8 cellular contexts compared by ENCODE assay signal in the genomic region with DNA sequence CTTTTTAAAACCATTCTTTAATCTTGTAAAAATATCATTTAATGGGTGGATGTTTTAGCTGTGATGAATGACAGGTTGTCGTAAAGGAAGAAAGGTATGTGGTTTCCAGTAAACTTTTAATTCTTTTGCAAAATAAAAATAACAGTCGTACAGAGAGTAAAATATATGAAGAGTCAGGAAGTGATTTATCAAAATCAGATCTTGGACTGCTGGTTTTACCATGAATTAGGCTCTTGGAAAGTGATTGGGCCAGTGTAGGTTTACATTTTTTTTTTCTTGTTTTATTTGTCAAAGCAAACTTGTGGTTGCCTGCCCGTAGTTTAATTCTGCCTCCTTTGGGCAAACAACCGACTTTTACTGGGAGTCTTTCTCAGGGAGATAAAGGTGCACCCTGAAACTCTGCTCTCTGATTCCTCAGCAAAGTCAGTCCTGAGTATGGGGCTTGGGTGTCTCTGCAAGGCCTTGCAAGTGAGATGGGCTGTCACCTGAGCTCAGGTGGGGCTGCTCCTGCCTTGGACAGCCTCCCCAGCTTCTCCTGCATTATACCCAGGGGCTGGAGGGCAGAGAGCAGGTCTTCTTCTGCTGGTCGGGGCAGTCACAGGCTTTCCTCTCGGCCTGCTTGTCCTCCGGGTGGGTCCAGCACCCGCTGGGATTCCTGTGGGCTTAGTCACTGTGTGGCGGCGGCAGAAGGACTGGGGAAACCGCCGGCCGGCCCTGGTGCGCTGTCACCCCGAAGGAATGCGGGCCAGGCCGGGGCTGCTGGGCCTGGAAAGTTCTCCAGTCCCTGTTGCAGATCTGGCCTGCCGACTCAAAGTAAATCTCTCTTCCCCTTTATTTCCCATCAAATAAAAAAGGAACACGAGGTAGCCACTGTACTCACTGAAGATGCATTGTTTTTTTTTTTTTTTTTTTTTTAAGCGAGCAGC.
DNase-seq lines count a peak whose midpoint lies in the region; ATAC-seq and TF ChIP-seq lines count a peak whose summit lies in the region.

No MANE protein-coding gene starts in this region.

- H3K4me1 ChIP-seq in HUES64 (ENCODE audit: insufficient read depth, low read length): peaks cover 68% of the 10 kb centered on the region
- no peaks in the 10 kb centered on the region for H3K4me1 ChIP-seq in liver (ENCODE audit: control insufficient read depth in 4 of 4, insufficient read depth in 4 of 4, low read length in 3 of 4)
- peaks cover 22 to 64% (median 54%) of the 10 kb centered on the region in 4 donors for H3K4me1 ChIP-seq in transverse colon

- peaks cover 4% of the 10 kb centered on the region for H3K36me3 Mint-ChIP-seq in activated T-cell treated with anti-CD3 and anti-CD28 coated beads, Interleukin-2, amount 50 U/mL, for 24 hours (ENCODE audit: low read depth)

- H3K27ac Mint-ChIP-seq in activated T-cell treated with anti-CD3 and anti-CD28 coated beads, Interleukin-2, amount 50 U/mL, for 24 hours: no peak overlapping the region

- no peak for TF ChIP-seq RAD21 in liver (IDR thresholded peaks at IDR 0.05)

- DNase-seq in dermis blood vessel endothelial cell (peak; percentile 94), transverse colon (peak; percentile 89), SKM-1 (lab: John Stamatoyannopoulos, UW; ENCODE audit: unreplicated experiment) (no peak), GM13976 (ENCODE audit: low spot score) (no peak)
- no peak for DNase-seq in activated T-cell treated with anti-CD3 and anti-CD28 coated beads, Interleukin-2, amount 50 U/mL, for 24 hours

- no peaks in the 10 kb centered on the region for H3K36me3 ChIP-seq in HUES64 (ENCODE audit: insufficient read depth, low read length)
- H3K36me3 ChIP-seq in liver (ENCODE audit: control insufficient read depth in 4 of 4, insufficient read depth in 3 of 4, low read depth in 1 of 4, low read length in 3 of 4): no peaks in the 10 kb centered on the region
- H3K36me3 ChIP-seq in transverse colon: no peaks in the 10 kb centered on the region

- no peak for ATAC-seq in GM18502 (IDR thresholded peaks at IDR 0.05; ENCODE audit: poor library complexity, unreplicated experiment)

- no peaks in the 10 kb centered on the region for H3K27me3 Mint-ChIP-seq in activated T-cell treated with anti-CD3 and anti-CD28 coated beads, Interleukin-2, amount 50 U/mL, for 24 hours

- TF ChIP-seq EP300 in transverse colon (IDR thresholded peaks at IDR 0.05; ENCODE audit: low read depth): no peak

- no peaks in the 10 kb centered on the region for H3K9me3 Mint-ChIP-seq in activated T-cell treated with anti-CD3 and anti-CD28 coated beads, Interleukin-2, amount 50 U/mL, for 24 hours

- intact Hi-C loops in transverse colon (cut with DNase I; ENCODE audit: low total_unique reads): no loop called here

- peaks cover 50% of the 10 kb centered on the region for H3K4me1 Mint-ChIP-seq in activated T-cell treated with anti-CD3 and anti-CD28 coated beads, Interleukin-2, amount 50 U/mL, for 24 hours (ENCODE audit: low read depth)

- no peak for TF ChIP-seq POLR2A in transverse colon (IDR thresholded peaks at IDR 0.05)

- H3K27ac ChIP-seq in HUES64 (ENCODE audit: low read depth, low read length) (peak overlapping the region; percentile 89), liver (ENCODE audit: low read depth in 1 of 2, low read length in 2 of 2) (peak overlapping the region in 1 of 2 donors; percentile 59), transverse colon (peak overlapping the region; percentile 81 to 91 (median 88))

- no peak for TF ChIP-seq CTCF in liver (IDR thresholded peaks at IDR 0.05; ENCODE audit: low read depth, low read length, missing input control)
- TF ChIP-seq CTCF in transverse colon (IDR thresholded peaks at IDR 0.05): no peak
- no peak for TF ChIP-seq CTCF in GM13976 (IDR thresholded peaks at IDR 0.05; ENCODE audit: borderline replicate concordance, control extremely low read depth, extremely low read depth, insufficient read depth, missing control alignments)

- H3K9ac ChIP-seq in HUES64 (ENCODE audit: low read depth, low read length): peak overlapping the region; percentile 40; the same call in 1 of the 2 replicates
- no peak overlapping the region for H3K9ac ChIP-seq in liver (ENCODE audit: low read depth in 1 of 2, low read length in 2 of 2)

- in situ Hi-C loops in transverse colon (cut with MboI; ENCODE audit: low pct_ligation_motif_present in 1 of 4, low pct_unique_long_range_greater_than_20kb in 1 of 4, low sequenced_read_pairs in 3 of 4) (no loop called here), GM13976 (cut with MboI; ENCODE audit: low sequenced_read_pairs, unreplicated experiment) (no loop called here)

- H3K4me3 Mint-ChIP-seq in activated T-cell treated with anti-CD3 and anti-CD28 coated beads, Interleukin-2, amount 50 U/mL, for 24 hours: no peak overlapping the region

- WGBS in HUES64: 25% methylated on average over 19 of the region's 20 CpGs
- 60% methylated on average over 20 of the region's 20 CpGs for WGBS in liver
- 29% methylated on average over 7 to 16 of the region's 20 CpGs for whole genome bisulfite sequencing in transverse colon (ENCODE audit: low coverage in 1 of 2), 2 donors

- H3K4me3 ChIP-seq in HUES64 (ENCODE audit: low read length): no peak overlapping the region
- no peak overlapping the region for H3K4me3 ChIP-seq in liver (ENCODE audit: low read depth in 1 of 3, low read length in 3 of 3)
- H3K4me3 ChIP-seq in transverse colon: no peak overlapping the region

- H3K9me3 ChIP-seq in HUES64 (ENCODE audit: insufficient read depth, low read depth, low read length) (no peaks in the 10 kb centered on the region), liver (ENCODE audit: control insufficient read depth in 4 of 4, low read length in 3 of 4) (no peaks in the 10 kb centered on the region), transverse colon (no peaks in the 10 kb centered on the region)

- H3K27me3 ChIP-seq in HUES64 (ENCODE audit: insufficient read depth, low read length) (no peaks in the 10 kb centered on the region), liver (ENCODE audit: control insufficient read depth in 4 of 4, insufficient read depth in 4 of 4, low read length in 3 of 4) (peaks cover 0 to 3% (median 0%) of the 10 kb centered on the region in 4 donors), transverse colon (no peaks in the 10 kb centered on the region)

TF ChIP-seq in liver, 16 proteins besides CTCF, POLR2A, EP300 and RAD21:
- TF ChIP-seq GABPA (IDR thresholded peaks at IDR 0.05 in 1 of 2, conservative IDR thresholded peaks at IDR 0.05 in 1 of 2) (no peak), RXRA (IDR thresholded peaks at IDR 0.05) (no peak), JUND (IDR thresholded peaks at IDR 0.05) (peak; percentile 67 to 72)

Comparison
In these comparisons a context has a peak if more than half of its experiments do, and no peak if none do; other contexts are left out.
1. DNase-seq: peak in dermis blood vessel endothelial cell (single experiment) and transverse colon (single experiment); none in activated T-cell treated with anti-CD3 and anti-CD28 coated beads, Interleukin-2, amount 50 U/mL, for 24 hours (single experiment), SKM-1 (single experiment) and GM13976 (single experiment).